ENCODE assay signal across 1 cellular context in genomic region chr12:30978639-30979038, GRCh38.
TF ChIP-seq lines count a peak whose summit lies in the region.

No MANE protein-coding gene starts in this region.

TF ChIP-seq in SK-N-SH treated with all-trans-retinoic acid at 6 μM for 48 hours, 23 proteins besides CTCF, POLR2A, EP300 and RAD21 (continued from another document):
- TF ChIP-seq POU6F1 (CRISPR knock-in tag; IDR thresholded peaks at IDR 0.05; ENCODE audit: borderline replicate concordance, low read depth) (no peak), ZFP3 (CRISPR knock-in tag; IDR thresholded peaks at IDR 0.05) (no peak)
TF ChIP-seq in SK-N-SH treated with all-trans-retinoic acid at 6 μM for 48 hours: peak in this region for 0.
